Comparison of ENCODE assay signal across 8 cellular contexts in the genomic region with DNA sequence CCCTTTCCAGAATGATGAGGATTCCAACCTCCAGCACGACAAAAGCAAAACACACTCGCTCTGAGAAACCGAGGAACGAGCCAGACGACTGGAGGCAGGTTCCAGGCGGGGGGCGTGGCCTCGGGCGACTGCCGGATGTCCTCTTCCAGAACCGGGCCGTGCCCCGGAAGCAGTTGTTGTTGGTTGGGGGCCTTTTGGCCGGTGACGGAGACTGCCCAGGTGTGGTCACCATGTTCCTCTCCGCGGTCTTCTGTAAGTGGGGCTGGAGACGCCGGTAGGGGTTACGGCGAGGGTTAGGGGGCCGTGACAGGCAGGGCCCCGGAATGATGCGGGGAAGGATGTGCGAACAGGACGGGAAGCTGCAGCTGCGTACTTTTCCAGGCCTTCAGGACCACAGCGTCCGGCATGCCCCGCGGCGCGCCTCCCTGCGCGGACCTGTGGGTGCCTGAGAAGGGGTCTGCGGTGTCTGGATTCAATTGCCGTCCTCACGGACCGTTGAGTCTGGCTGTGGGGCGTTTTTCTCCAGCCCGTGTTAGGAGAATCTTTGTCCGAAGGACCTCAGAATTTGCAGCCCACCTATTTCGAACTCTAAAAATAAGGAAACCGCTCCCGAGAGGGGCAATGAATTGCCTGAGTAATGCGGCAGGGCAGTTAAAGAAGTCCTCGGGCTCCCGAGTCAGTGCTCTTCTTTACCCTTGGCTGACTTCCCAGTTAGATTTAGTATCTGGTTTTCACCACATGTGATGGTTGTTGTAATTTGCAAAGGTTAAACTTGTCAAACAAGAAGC. TPM values are rescaled to one million over a fixed set of nuclear protein-coding genes. Genes with fewer than 3 reads are reported as not detected.
DNase-seq lines count a peak whose midpoint lies in the region; ATAC-seq and TF ChIP-seq lines count a peak whose summit lies in the region.

A gene (plus strand): TSS at position 172 of the 788 bp plus-strand sequence. CDS start 59 bp downstream, at position 231.

- intact Hi-C loops in left lung (cut with DNase I) = no loop called here

- ATAC-seq in GM19351 (IDR thresholded peaks at IDR 0.05; ENCODE audit: unreplicated experiment) (peak; percentile 96), HG03521 (IDR thresholded peaks at IDR 0.05; ENCODE audit: unreplicated experiment) (peak; percentile 91), left lung (peak; percentile 98)

- H3K4me1 ChIP-seq in BLaER1 treated with 17β-estradiol and CSF1 and Interleukin-3, amounts not matched to agents 10 nM and 100 nM = peaks cover 23 to 55% (median 33%) of the 10 kb centered on the region in 10 experiments
- peaks cover 22 to 54% of the 10 kb centered on the region in 2 donors for H3K4me1 ChIP-seq in left lung

- H3K27me3 ChIP-seq in BLaER1 treated with 17β-estradiol and CSF1 and Interleukin-3, amounts not matched to agents 10 nM and 100 nM = no peaks in the 10 kb centered on the region
- H3K27me3 ChIP-seq in left lung = no peaks in the 10 kb centered on the region

- H3K27ac ChIP-seq in BLaER1 treated with 17β-estradiol and CSF1 and Interleukin-3, amounts not matched to agents 10 nM and 100 nM = peak within 1 kb of the TSS; percentile 75 to 91 (median 84)
- H3K27ac ChIP-seq in left lung = peak within 1 kb of the TSS; percentile 91

- peaks cover 0 to 7% (median 0%) of the 10 kb centered on the region in 11 experiments; a peak in 2 of 22 replicates for H3K9me3 ChIP-seq in BLaER1 treated with 17β-estradiol and CSF1 and Interleukin-3, amounts not matched to agents 10 nM and 100 nM (replicated peaks in 1 of 11)
- H3K9me3 ChIP-seq in left lung = no peaks in the 10 kb centered on the region

- no peaks in the 10 kb centered on the region for H4K20me1 ChIP-seq in BLaER1 treated with 17β-estradiol and CSF1 and Interleukin-3, amounts not matched to agents 10 nM and 100 nM

- H3K9ac ChIP-seq in BLaER1 treated with 17β-estradiol and CSF1 and Interleukin-3, amounts not matched to agents 10 nM and 100 nM = peak within 1 kb of the TSS; percentile 78 to 90 (median 84)

- DNase-seq in NCI-H748 treated with DMSO at 0.1 percent for 48 hours (lab: John Stamatoyannopoulos, UW) (peak; percentile 83), dermis blood vessel endothelial cell (peak; percentile 93), left lung (peak; percentile 95 to 97)
- peak; percentile 83 to 91 for DNase-seq in activated CD4-positive, alpha-beta T cell treated with anti-CD3 and anti-CD28 coated beads, Interleukin-2, amount 50 U/mL, for 24 hours (ENCODE audit: low read depth in 1 of 2, low spot score in 1 of 2)
- DNase-seq in stimulated activated CD4-positive, alpha-beta T cell treated with anti-CD3 and anti-CD28 coated beads, Interleukin-4, amount 100 ng/mL, for 1 hour = peak; percentile 95

- H3K36me3 ChIP-seq in BLaER1 treated with 17β-estradiol and CSF1 and Interleukin-3, amounts not matched to agents 10 nM and 100 nM = peaks cover 12 to 35% (median 28%) of the 10 kb centered on the region in 11 experiments; a peak in 20 of 22 replicates
- peaks cover 0 to 13% of the 10 kb centered on the region in 2 donors for H3K36me3 ChIP-seq in left lung

- H3K4me2 ChIP-seq in BLaER1 treated with 17β-estradiol and CSF1 and Interleukin-3, amounts not matched to agents 10 nM and 100 nM = peak within 1 kb of the TSS; percentile 70 to 94 (median 85)

- peak within 1 kb of the TSS; percentile 72 to 87 (median 80) for H3K4me3 ChIP-seq in BLaER1 treated with 17β-estradiol and CSF1 and Interleukin-3, amounts not matched to agents 10 nM and 100 nM
- H3K4me3 ChIP-seq in left lung = peak within 1 kb of the TSS; percentile 74 to 81

- TF ChIP-seq CTCF in left lung (IDR thresholded peaks at IDR 0.05) = no peak

RNA-seq across cellular contexts. Expression of the gene that starts here (rescaled TPM):
- total RNA-seq in dermis blood vessel endothelial cell (94.3 and 98.2 TPM in 2 replicates), left lung (100 to 1,000 TPM in 1 of 2 donors, 10 to 100 TPM in 1; 75.2 to 110 TPM)

Comparison
In these comparisons a context has a peak if more than half of its experiments do, and no peak if none do; other contexts are left out.
1. Peak in every context shown above with its lines: DNase-seq, ATAC-seq, H3K4me3 ChIP-seq and H3K27ac ChIP-seq.